8 cellular contexts compared by ENCODE assay signal in genomic region chr2:117803644-117804325, GRCh38. TPM values are rescaled to one million over a fixed set of nuclear protein-coding genes. Genes with fewer than 3 reads are reported as not detected.
A peak's percentile ranks its signal among the peaks of the same experiment; 100 is the strongest.
DNase-seq lines count a peak whose midpoint lies in the region; ATAC-seq and TF ChIP-seq lines count a peak whose summit lies in the region.
"Not testable (repeated sequence)": the region's sequence is repeated elsewhere in the genome, so short reads cannot be mapped to it uniquely, and the experiment has no call there.

No MANE protein-coding gene starts in this region.

- in situ Hi-C loops in astrocyte of the cerebellum (cut with HindIII; ENCODE audit: low sequenced_read_pairs), result not testable (repeated sequence)

- H3K27me3 ChIP-seq in HUES64 (ENCODE audit: insufficient read depth, low read length), result not testable (repeated sequence)
- H3K27me3 ChIP-seq in stomach, result peaks cover 0 to 27% (median 0%) of the 10 kb centered on the region in 3 donors

- not testable (repeated sequence) for H3K4me1 ChIP-seq in HUES64 (ENCODE audit: insufficient read depth, low read length); stomach

- H3K9me3 Mint-ChIP-seq in activated CD4-positive, alpha-beta T cell treated with anti-CD3 and anti-CD28 coated beads, Interleukin-2, amount 10 ng/mL, durations not matched to agents 24 days and 14 days; naive B cell: not testable (repeated sequence)

- not testable (repeated sequence) for H3K36me3 Mint-ChIP-seq in activated CD4-positive, alpha-beta T cell treated with anti-CD3 and anti-CD28 coated beads, Interleukin-2, amount 10 ng/mL, durations not matched to agents 24 days and 14 days (ENCODE audit: low read depth); naive B cell

- H3K4me1 Mint-ChIP-seq in activated CD4-positive, alpha-beta T cell treated with anti-CD3 and anti-CD28 coated beads, Interleukin-2, amount 10 ng/mL, durations not matched to agents 24 days and 14 days; naive B cell: not testable (repeated sequence)

- not testable (repeated sequence) for H3K27ac Mint-ChIP-seq in activated CD4-positive, alpha-beta T cell treated with anti-CD3 and anti-CD28 coated beads, Interleukin-2, amount 10 ng/mL, durations not matched to agents 24 days and 14 days
- peak overlapping the region in 2 of 6 donors; percentile 76 to 88 for H3K27ac Mint-ChIP-seq in naive B cell

- H3K4me3 ChIP-seq in HUES64 (ENCODE audit: low read length) (peak overlapping the region; percentile 51), astrocyte of the cerebellum (ENCODE audit: low read depth, low read length) (peak overlapping the region; percentile 16), fibroblast of villous mesenchyme (ENCODE audit: low read depth, low read length) (peak overlapping the region; percentile 44), stomach (peak overlapping the region in 3 of 4 donors; percentile 9 to 17 (median 16))

- not testable (repeated sequence) for TF ChIP-seq POLR2A in stomach (IDR thresholded peaks at IDR 0.05)

- TF ChIP-seq EP300 in stomach (IDR thresholded peaks at IDR 0.05), result not testable (repeated sequence)

- ATAC-seq in naive B cell (ENCODE audit: low read depth in 2 of 2), result peak in 1 of 2 donors; percentile 28

- DNase-seq in DMS 273 (lab: John Stamatoyannopoulos, UW; ENCODE audit: unreplicated experiment), result peak; percentile 42
- DNase-seq in NCI-H748 treated with DMSO at 0.1 percent for 48 hours (lab: John Stamatoyannopoulos, UW), result peak; percentile 4
- peak; percentile 60 for DNase-seq in activated CD4-positive, alpha-beta T cell treated with anti-CD3 and anti-CD28 coated beads, Interleukin-2, amount 10 ng/mL, durations not matched to agents 24 days and 14 days
- not testable (repeated sequence) for DNase-seq in astrocyte of the cerebellum (ENCODE audit: low read depth); fibroblast of villous mesenchyme (ENCODE audit: low read depth); naive B cell; stomach

- H3K4me3 Mint-ChIP-seq in activated CD4-positive, alpha-beta T cell treated with anti-CD3 and anti-CD28 coated beads, Interleukin-2, amount 10 ng/mL, durations not matched to agents 24 days and 14 days, result peak overlapping the region; percentile 81
- peak overlapping the region in 6 of 8 donors; percentile 3 to 80 (median 36) for H3K4me3 Mint-ChIP-seq in naive B cell

- not testable (repeated sequence) for TF ChIP-seq CTCF in astrocyte of the cerebellum (IDR thresholded peaks at IDR 0.05; ENCODE audit: low read depth, low read length, missing control alignments); fibroblast of villous mesenchyme (IDR thresholded peaks at IDR 0.05; ENCODE audit: insufficient read depth, low read depth, low read length); stomach (IDR thresholded peaks at IDR 0.05)

- H3K27ac ChIP-seq in HUES64 (ENCODE audit: low read depth, low read length); stomach: not testable (repeated sequence)

- peak overlapping the region; percentile 68 for H3K9ac ChIP-seq in HUES64 (ENCODE audit: low read depth, low read length)

- intact Hi-C loops in activated CD4-positive, alpha-beta T cell treated with anti-CD3 and anti-CD28 coated beads, Interleukin-2, amount 10 ng/mL, durations not matched to agents 24 days and 14 days (cut with micrococcal nuclease); stomach (cut with DNase I; ENCODE audit: low total_unique reads): not testable (repeated sequence)

- WGBS in HUES64, result 7% methylated on average over 23 of the region's 35 CpGs
- WGBS in stomach, 5 donors, result 33 to 50% (median 43%) methylated on average over 11 to 31 of the region's 35 CpGs

- H3K9me3 ChIP-seq in HUES64 (ENCODE audit: insufficient read depth, low read depth, low read length); stomach: not testable (repeated sequence)

- not testable (repeated sequence) for H3K36me3 ChIP-seq in HUES64 (ENCODE audit: insufficient read depth, low read length); stomach

- peaks cover 20% of the 10 kb centered on the region for H3K27me3 Mint-ChIP-seq in activated CD4-positive, alpha-beta T cell treated with anti-CD3 and anti-CD28 coated beads, Interleukin-2, amount 10 ng/mL, durations not matched to agents 24 days and 14 days
- H3K27me3 Mint-ChIP-seq in naive B cell, result peaks cover 31 to 39% (median 34%) of the 10 kb centered on the region in 3 donors

RNA-seq across cellular contexts. Expression of gene DDX18, which starts 10.7 kb away (rescaled TPM):
- 79.6 TPM for polyA plus RNA-seq in HUES64 (2013, experiment 1 of 2)
- polyA plus RNA-seq in HUES64 (2013, experiment 2 of 2), result 77.8 TPM
- 150 and 157 TPM in 2 replicates for total RNA-seq in activated CD4-positive, alpha-beta T cell treated with anti-CD3 and anti-CD28 coated beads, Interleukin-2, amount 10 ng/mL, durations not matched to agents 24 days and 14 days
- 43.5 and 61.7 TPM in 2 replicates for total RNA-seq in fibroblast of villous mesenchyme
- 10 to 100 TPM; 35.9 to 58.6 (median 44.0) TPM for polyA plus RNA-seq in naive B cell (ENCODE audit: low read depth in 6 of 6)
- 10 to 100 TPM; 18.5 to 87.4 (median 39.4) TPM for total RNA-seq in stomach
- 10 to 100 TPM; 16.5 to 26.3 (median 18.1) TPM for polyA plus RNA-seq in stomach
